ENCODE assay signal across 32 cellular contexts in genomic region chr11:43735115-43735514, GRCh38.
"Had no signal": no experiment of that assay in that cellular context is flagged by ENCODE, and none has a peak within 500 bp of the region (broad histone marks: within the 10 kb centered on the region; RNA-seq: fewer than 3 reads in every experiment).

No MANE protein-coding gene starts in this region.

- FAIRE-seq: endometrium, frontal cortex, kidney, small intestine had no signal

- H3K27me3 ChIP-seq: body of pancreas, colonic mucosa, hepatocyte, sigmoid colon, stomach, tibial artery, upper lobe of right lung had no signal

- ATAC-seq: activated naive CD4-positive, alpha-beta T cell treated with anti-CD3 and anti-CD28 coated beads, Interleukin-2, amount 50 U/mL, for 72 hours; body of pancreas; left colon; naive thymus-derived CD4-positive, alpha-beta T cell; psoas muscle; stimulated activated memory B cell treated with anti-CD40 and anti-IgM and Interleukin-4, amounts not matched to agents 10 μg/mL and 1 μg/mL and 100 μg/mL, for 72 hours; upper lobe of right lung had no signal

- H3K4me3 Mint-ChIP-seq: activated CD4-positive, alpha-beta memory T cell treated with anti-CD3 and anti-CD28 coated beads, Interleukin-2, amount 10 ng/mL, durations not matched to agents 7 days and 5 days; activated CD4-positive, alpha-beta T cell treated with anti-CD3 and anti-CD28 coated beads, Interleukin-2, amount 10 ng/mL, durations not matched to agents 7 days and 5 days; activated T-cell treated with anti-CD3 and anti-CD28 coated beads, Interleukin-2, amount 50 U/mL, for 24 hours; naive thymus-derived CD4-positive, alpha-beta T cell; neural crest cell; stimulated activated memory B cell treated with anti-CD40 and anti-IgM and Interleukin-4, amounts not matched to agents 10 μg/mL and 1 μg/mL and 100 μg/mL, for 72 hours had no signal

- H3K36me3 ChIP-seq: colonic mucosa, sigmoid colon had no signal

- H3K9ac ChIP-seq: parathyroid adenoma had no signal

- H3K27ac ChIP-seq: body of pancreas, colonic mucosa, hepatocyte, parathyroid adenoma, sigmoid colon, upper lobe of right lung had no signal

- H3K27me3 Mint-ChIP-seq: activated CD4-positive, alpha-beta memory T cell treated with anti-CD3 and anti-CD28 coated beads, Interleukin-2, amount 10 ng/mL, durations not matched to agents 7 days and 5 days; activated CD4-positive, alpha-beta T cell treated with anti-CD3 and anti-CD28 coated beads, Interleukin-2, amount 10 ng/mL, durations not matched to agents 7 days and 5 days; activated T-cell treated with anti-CD3 and anti-CD28 coated beads, Interleukin-2, amount 50 U/mL, for 24 hours; naive thymus-derived CD4-positive, alpha-beta T cell; stimulated activated memory B cell treated with anti-CD40 and anti-IgM and Interleukin-4, amounts not matched to agents 10 μg/mL and 1 μg/mL and 100 μg/mL, for 72 hours had no signal

- H3K4me1 ChIP-seq: colonic mucosa had no signal

- DNase-seq: activated CD4-positive, alpha-beta memory T cell treated with anti-CD3 and anti-CD28 coated beads, Interleukin-2, amount 10 ng/mL, durations not matched to agents 7 days and 5 days; activated CD4-positive, alpha-beta T cell treated with anti-CD3 and anti-CD28 coated beads, Interleukin-2, amount 10 ng/mL, durations not matched to agents 7 days and 5 days; activated CD4-positive, CD25-positive, alpha-beta regulatory T cell treated with anti-CD3 and anti-CD28 coated beads, Interleukin-2, amount 50 U/mL, for 72 hours; activated CD8-positive, alpha-beta memory T cell treated with anti-CD3 and anti-CD28 coated beads, Interleukin-2, amount 50 U/mL, for 48 hours; activated gamma-delta T cell treated with Interleukin-2 at 50 U/mL for 16 hours; activated T-cell treated with anti-CD3 and anti-CD28 coated beads, Interleukin-2, amount 50 U/mL, for 24 hours; body of pancreas; cerebellar nuclear complex; colonic mucosa; effector CD8-positive, alpha-beta T cell; kidney; left colon; midbrain; naive thymus-derived CD4-positive, alpha-beta T cell; nucleus accumbens; psoas muscle; sigmoid colon; small intestine; stimulated activated CD4-positive, alpha-beta T cell treated with anti-CD3 and anti-CD28 coated beads, Interleukin-1b, Interleukin-23, amount 100 ng/mL, for 48 hours; stimulated activated CD4-positive, alpha-beta T cell treated with anti-CD3 and anti-CD28 coated beads, Interleukin-4, amount 100 ng/mL, for 4 hours; stimulated activated CD8-positive, alpha-beta memory T cell treated with anti-CD3 and anti-CD28 coated beads, Interleukin-4, amount 100 ng/mL, for 48 hours; stomach; T-helper 9 cell; tibial artery; upper lobe of right lung had no signal

- H2AFZ ChIP-seq: hepatocyte, parathyroid adenoma had no signal

- H3K27ac Mint-ChIP-seq: activated CD4-positive, alpha-beta memory T cell treated with anti-CD3 and anti-CD28 coated beads, Interleukin-2, amount 10 ng/mL, durations not matched to agents 7 days and 5 days; activated CD4-positive, alpha-beta T cell treated with anti-CD3 and anti-CD28 coated beads, Interleukin-2, amount 10 ng/mL, durations not matched to agents 7 days and 5 days; stimulated activated memory B cell treated with anti-CD40 and anti-IgM and Interleukin-4, amounts not matched to agents 10 μg/mL and 1 μg/mL and 100 μg/mL, for 72 hours had no signal

- H3K9me3 ChIP-seq: body of pancreas, colonic mucosa, psoas muscle, sigmoid colon, stomach, tibial artery, upper lobe of right lung had no signal

- H3K4me3 ChIP-seq: body of pancreas, colonic mucosa, hepatocyte, psoas muscle, sigmoid colon, stomach, tibial artery, upper lobe of right lung had no signal

- H3K4me2 ChIP-seq: hepatocyte had no signal
